ENCODE assay signal across 8 cellular contexts in genomic region chr13:49584771-49585182, GRCh38. TPM values are rescaled to one million over a fixed set of nuclear protein-coding genes. Genes with fewer than 3 reads are reported as not detected.
DNase-seq lines count a peak whose midpoint lies in the region; ATAC-seq and TF ChIP-seq lines count a peak whose summit lies in the region.

No MANE protein-coding gene starts in this region.

- H3K36me3 ChIP-seq in fibroblast of lung (ENCODE audit: control insufficient read depth, insufficient read depth, low read length): no peaks in the 10 kb centered on the region

- peak overlapping the region; percentile 92 for H3K4me3 Mint-ChIP-seq in activated naive CD4-positive, alpha-beta T cell treated with anti-CD3 and anti-CD28 coated beads, Interleukin-2, amount 50 U/mL, for 24 hours
- H3K4me3 Mint-ChIP-seq in neural crest cell: peak overlapping the region; percentile 92

- peaks cover 2% of the 10 kb centered on the region for H3K36me3 Mint-ChIP-seq in activated naive CD4-positive, alpha-beta T cell treated with anti-CD3 and anti-CD28 coated beads, Interleukin-2, amount 50 U/mL, for 24 hours
- peaks cover 6% of the 10 kb centered on the region for H3K36me3 Mint-ChIP-seq in neural crest cell (ENCODE audit: low read depth)

- no peaks in the 10 kb centered on the region for H4K20me1 ChIP-seq in fibroblast of lung (ENCODE audit: control insufficient read depth, extremely low read depth, insufficient read depth, low read length)

- peak overlapping the region; percentile 56 to 89 (median 80) for H3K4me3 ChIP-seq in fibroblast of lung (replicated peaks in 1 of 4; ENCODE audit: control extremely low read depth in 1 of 4, insufficient read depth in 1 of 4, low read depth in 3 of 4, low read length in 4 of 4)

- TF ChIP-seq CTCF in fibroblast of lung (conservative IDR thresholded peaks at IDR 0.05 in 1 of 2, IDR thresholded peaks at IDR 0.05 in 1 of 2; ENCODE audit: low read depth in 1 of 2, low read length in 2 of 2): no peak
- TF ChIP-seq CTCF in neural crest cell (conservative IDR thresholded peaks at IDR 0.05): no peak

- H3K9me3 ChIP-seq in fibroblast of lung (ENCODE audit: control insufficient read depth, insufficient read depth, low read depth, low read length): no peaks in the 10 kb centered on the region

- peak overlapping the region; percentile 97 for H3K27ac Mint-ChIP-seq in activated naive CD4-positive, alpha-beta T cell treated with anti-CD3 and anti-CD28 coated beads, Interleukin-2, amount 50 U/mL, for 24 hours
- H3K27ac Mint-ChIP-seq in neural crest cell (ENCODE audit: unreplicated experiment): peak overlapping the region; percentile 76

- H3K27me3 ChIP-seq in fibroblast of lung (ENCODE audit: control insufficient read depth, insufficient read depth, low read length): no peaks in the 10 kb centered on the region

- H3K9ac ChIP-seq in fibroblast of lung (ENCODE audit: insufficient read depth, low read length): peak overlapping the region; percentile 81

- H3K4me1 Mint-ChIP-seq in activated naive CD4-positive, alpha-beta T cell treated with anti-CD3 and anti-CD28 coated beads, Interleukin-2, amount 50 U/mL, for 24 hours: peaks cover 48% of the 10 kb centered on the region
- H3K4me1 Mint-ChIP-seq in neural crest cell: peaks cover 24% of the 10 kb centered on the region

- ATAC-seq in HG03045 (IDR thresholded peaks at IDR 0.05; ENCODE audit: unreplicated experiment) (peak; percentile 9), SK-N-SH treated with all-trans-retinoic acid at 6 μM for 48 hours (peak; percentile 44)

- peak overlapping the region; percentile 92 for H3K4me2 ChIP-seq in fibroblast of lung (ENCODE audit: extremely low read depth, insufficient read depth, low read length)

- no peak for DNase-seq in activated naive CD4-positive, alpha-beta T cell (lab: John Stamatoyannopoulos, UW)
- DNase-seq in fibroblast of lung (ENCODE audit: low read depth in 2 of 2) (peak in 1 of 2 donors; percentile 14), neural crest cell (ENCODE audit: low read depth, low spot score) (no peak), D341Med (ENCODE audit: low spot score) (no peak), NCI-H1092 treated with DMSO at 0.1 percent for 48 hours (lab: John Stamatoyannopoulos, UW) (no peak)

- H3K79me2 ChIP-seq in fibroblast of lung (ENCODE audit: control insufficient read depth, insufficient read depth, low read length): peaks cover 16% of the 10 kb centered on the region

- H3K4me1 ChIP-seq in fibroblast of lung (ENCODE audit: control insufficient read depth, extremely low read depth, insufficient read depth, low read length): peaks cover 6% of the 10 kb centered on the region

- peak overlapping the region; percentile 90 for H2AFZ ChIP-seq in fibroblast of lung (ENCODE audit: low read length)

- H3K9me3 Mint-ChIP-seq in activated naive CD4-positive, alpha-beta T cell treated with anti-CD3 and anti-CD28 coated beads, Interleukin-2, amount 50 U/mL, for 24 hours: no peaks in the 10 kb centered on the region
- H3K9me3 Mint-ChIP-seq in neural crest cell: no peaks in the 10 kb centered on the region

- peak overlapping the region; percentile 58 for H3K27ac ChIP-seq in fibroblast of lung (ENCODE audit: insufficient read depth, low read length)

- H3K27me3 Mint-ChIP-seq in activated naive CD4-positive, alpha-beta T cell treated with anti-CD3 and anti-CD28 coated beads, Interleukin-2, amount 50 U/mL, for 24 hours: no peaks in the 10 kb centered on the region
- no peaks in the 10 kb centered on the region for H3K27me3 Mint-ChIP-seq in neural crest cell (ENCODE audit: low read depth)

TF ChIP-seq in SK-N-SH treated with all-trans-retinoic acid at 6 μM for 48 hours, 23 proteins besides CTCF, POLR2A, EP300 and RAD21:
- no peak for TF ChIP-seq SNAI2 (CRISPR knock-in tag; IDR thresholded peaks at IDR 0.05)
- no peak for TF ChIP-seq ZC3H10 (CRISPR knock-in tag; IDR thresholded peaks at IDR 0.05)
- no peak for TF ChIP-seq TCF4 (CRISPR knock-in tag; IDR thresholded peaks at IDR 0.05; ENCODE audit: borderline replicate concordance)
- no peak for TF ChIP-seq GLIS3 (CRISPR knock-in tag; IDR thresholded peaks at IDR 0.05)
- TF ChIP-seq PPARA (CRISPR knock-in tag; IDR thresholded peaks at IDR 0.05; ENCODE audit: borderline replicate concordance): no peak
- no peak for TF ChIP-seq PATZ1 (CRISPR knock-in tag; IDR thresholded peaks at IDR 0.05; ENCODE audit: borderline replicate concordance)
- no peak for TF ChIP-seq ZFP3 (CRISPR knock-in tag; IDR thresholded peaks at IDR 0.05)
- TF ChIP-seq CREB5 (CRISPR knock-in tag; IDR thresholded peaks at IDR 0.05; ENCODE audit: low read depth): no peak

RNA-seq across cellular contexts. Expression of gene RCBTB1, which starts 0.6 kb away (rescaled TPM):
- total RNA-seq in fibroblast of lung (29.8 and 42.6 TPM in 2 replicates), neural crest cell (40.0 and 44.1 TPM in 2 replicates)
- 22.7 and 22.8 TPM in 2 replicates for polyA plus RNA-seq in fibroblast of lung
- 14.8 and 15.2 TPM in 2 replicates for polyA plus RNA-seq in fibroblast of lung (2012)
- 7.9 and 9.8 TPM in 2 replicates for polyA minus RNA-seq in fibroblast of lung (ENCODE audit: low replicate concordance)

RNA-seq across cellular contexts. Expression of gene ARL11, which starts 43.5 kb away (rescaled TPM):
- total RNA-seq in fibroblast of lung (under 0.01 TPM in 1 of 2 replicates, not detected in the other), neural crest cell (not detected in 2 replicates)
- not detected in 2 replicates for polyA plus RNA-seq in fibroblast of lung
- polyA plus RNA-seq in fibroblast of lung (2012): not detected in 2 replicates
- polyA minus RNA-seq in fibroblast of lung (ENCODE audit: low replicate concordance): not detected in 2 replicates
